Comparison of ENCODE assay signal across 21 cellular contexts in the genomic region with DNA sequence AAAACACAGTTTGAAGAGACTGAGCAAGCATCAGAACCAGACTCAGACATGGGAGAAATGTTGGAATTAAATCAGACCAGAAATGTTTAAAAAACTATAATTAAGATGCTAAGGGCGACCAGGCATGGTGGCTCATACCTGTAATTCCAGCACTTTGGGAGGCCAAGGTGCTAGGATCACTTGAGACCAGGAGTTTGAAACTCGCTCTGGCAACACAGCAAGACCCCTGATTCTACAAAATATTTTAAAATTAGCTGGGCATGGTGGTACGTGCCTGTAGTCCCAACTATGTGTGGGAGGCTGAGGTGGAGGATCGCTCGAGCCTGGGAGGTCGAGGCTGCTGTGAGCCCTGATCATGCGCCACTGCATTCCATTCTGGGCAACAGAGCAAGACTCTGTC.
"Had no signal": no experiment of that assay in that cellular context is flagged by ENCODE, and none has a peak within 500 bp of the region (broad histone marks: within the 10 kb centered on the region; RNA-seq: fewer than 3 reads in every experiment).

No MANE protein-coding gene starts in this region.

- H3K36me3 ChIP-seq: esophagus squamous epithelium, gastrocnemius medialis, left lung, lower lobe of right lung had no signal

- H3K27me3 ChIP-seq: esophagus squamous epithelium, hepatocyte, left lung had no signal

- ATAC-seq: gastrocnemius medialis, left lung, left ventricle myocardium superior, lower lobe of right lung had no signal

- H3K4me3 Mint-ChIP-seq: immature natural killer cell had no signal

- H3K4me1 ChIP-seq: left lung had no signal

- H3K27ac ChIP-seq: coronary artery, dorsolateral prefrontal cortex, esophagus squamous epithelium, gastrocnemius medialis, hepatocyte, left lung, lower lobe of right lung had no signal

- DNase-seq: dermis blood vessel endothelial cell; dorsolateral prefrontal cortex; effector CD4-positive, alpha-beta T cell; effector memory CD4-positive, alpha-beta T cell; esophagus squamous epithelium; foreskin fibroblast; foreskin melanocyte; gastrocnemius medialis; glutamatergic neuron; hypothalamus; immature natural killer cell; islet precursor cell; kidney; kidney glomerular epithelial cell; left lung; left ventricle myocardium superior; lower lobe of right lung; mesendoderm had no signal

- H3K4me1 Mint-ChIP-seq: immature natural killer cell had no signal

- H3K4me3 ChIP-seq: coronary artery, dorsolateral prefrontal cortex, esophagus squamous epithelium, gastrocnemius medialis, hepatocyte, left lung, lower lobe of right lung, mucosa of descending colon had no signal

- H3K9me3 ChIP-seq: esophagus squamous epithelium, gastrocnemius medialis, left lung, lower lobe of right lung, mucosa of descending colon had no signal

- H3K27ac Mint-ChIP-seq: immature natural killer cell had no signal

- H3K36me3 Mint-ChIP-seq: immature natural killer cell had no signal
